In genomic region chr1:220043646-220044045, GRCh38 we compare ENCODE assay signal across 16 cellular contexts. TPM values are rescaled to one million over a fixed set of nuclear protein-coding genes. Genes with fewer than 3 reads are reported as not detected.
DNase-seq lines count a peak whose midpoint lies in the region; ATAC-seq, FAIRE-seq and TF ChIP-seq lines count a peak whose summit lies in the region.
"Had no signal": no experiment of that assay in that cellular context is flagged by ENCODE, and none has a peak within 500 bp of the region (broad histone marks: within the 10 kb centered on the region; RNA-seq: fewer than 3 reads in every experiment).

No MANE protein-coding gene starts in this region.

- H3K4me2 ChIP-seq in OCI-LY1 (ENCODE audit: low read length) (0 out of 2 replicates have a peak overlapping the region, but pooled peaks have one; percentile 13), K562 (ENCODE audit: insufficient read depth, low read length) (peak overlapping the region; percentile 64)

- no peak for TF ChIP-seq RAD21 in K562 (CRISPR knock-in tag; conservative IDR thresholded peaks at IDR 0.05 in 1 of 2, IDR thresholded peaks at IDR 0.05 in 1 of 2)

- H3K4me1 ChIP-seq in OCI-LY1 (ENCODE audit: insufficient read depth, low read length, severe bottlenecking) (peaks cover 25% of the 10 kb centered on the region), K562 (replicated peaks in 1 of 2; ENCODE audit: control insufficient read depth in 2 of 2, insufficient read depth in 2 of 2, low read length in 2 of 2) (peaks cover 18 to 19% of the 10 kb centered on the region in 2 experiments; a peak in 4 of 5 replicates)

- no peaks in the 10 kb centered on the region for H4K20me1 ChIP-seq in OCI-LY1 (ENCODE audit: insufficient read depth, low read length)
- H4K20me1 ChIP-seq in K562 (replicated peaks; ENCODE audit: control insufficient read depth, insufficient read depth, low read length): peaks cover 15% of the 10 kb centered on the region

- H2AFZ ChIP-seq in OCI-LY1 (ENCODE audit: low read length) (no peak overlapping the region), K562 (ENCODE audit: low read depth, low read length) (no peak overlapping the region)

- peaks cover 4% of the 10 kb centered on the region for H3K9me1 ChIP-seq in K562 (ENCODE audit: control insufficient read depth, insufficient read depth, low read length)

- H3K4me3 ChIP-seq in OCI-LY1 (ENCODE audit: low read depth, low read length, poor library complexity, severe bottlenecking) (no peak overlapping the region), K562 (no peak overlapping the region)
- H3K4me3 ChIP-seq: heart right ventricle, tibial nerve had no signal

- no peak for TF ChIP-seq CTCF in OCI-LY1 (IDR thresholded peaks at IDR 0.05; ENCODE audit: low read length)
- TF ChIP-seq CTCF in K562 (IDR thresholded peaks at IDR 0.05 in 2 of 3, conservative IDR thresholded peaks at IDR 0.05 in 1 of 3; ENCODE audit: insufficient read depth in 2 of 3, low read depth in 1 of 3, low read length in 3 of 3): no peak

- DNase-seq in activated naive CD4-positive, alpha-beta T cell treated with anti-CD3 and anti-CD28 coated beads, Interleukin-2, amount 10 ng/mL, durations not matched to agents 7 days and 5 days: no peak
- no peak for DNase-seq in activated naive CD4-positive, alpha-beta T cell (lab: John Stamatoyannopoulos, UW)
- DNase-seq in K562 (ENCODE audit: extremely low read depth in 1 of 4, low spot score in 3 of 4) (no peak), NAMALWA (ENCODE audit: low spot score) (no peak), AG08396 (ENCODE audit: low spot score) (no peak)
- no peak for DNase-seq in stimulated activated effector memory CD8-positive, alpha-beta T cell treated with anti-CD3 and anti-CD28 coated beads, Interleukin-12 subunit alpha, Interleukin-12 subunit beta, amount 100 ng/mL, for 72 hours (ENCODE audit: low spot score in 2 of 2)
- DNase-seq: activated CD4-positive, alpha-beta T cell treated with anti-CD3 and anti-CD28 coated beads, Interleukin-2, amount 50 U/mL, for 4 hours; heart right ventricle; kidney glomerular epithelial cell; NCI-H69; T-helper 9 cell had no signal

- 69% methylated on average over 2 of the region's 2 CpGs for WGBS in K562 (ENCODE audit: insufficient coverage, low coverage, missing lambda C conversion rate)

- H3K27me3 Mint-ChIP-seq in activated naive CD4-positive, alpha-beta T cell treated with anti-CD3 and anti-CD28 coated beads, Interleukin-2, amount 10 ng/mL, durations not matched to agents 7 days and 5 days: no peaks in the 10 kb centered on the region

- no peaks in the 10 kb centered on the region for H3F3A ChIP-seq in OCI-LY1 (ENCODE audit: insufficient read depth, low read length)

- H3K4me1 Mint-ChIP-seq in activated naive CD4-positive, alpha-beta T cell treated with anti-CD3 and anti-CD28 coated beads, Interleukin-2, amount 10 ng/mL, durations not matched to agents 7 days and 5 days: peaks cover 61% of the 10 kb centered on the region
- H3K4me1 Mint-ChIP-seq in stimulated activated effector memory CD8-positive, alpha-beta T cell treated with anti-CD3 and anti-CD28 coated beads, Interleukin-12 subunit alpha, Interleukin-12 subunit beta, amount 100 ng/mL, for 72 hours: peaks cover 19% of the 10 kb centered on the region

- no peak for TF ChIP-seq POLR2A in K562 (conservative IDR thresholded peaks at IDR 0.05)

- BruUV-seq in K562 (replicated peaks; lab: Mats Ljungman, UMichigan): no TSS peak

- H3K36me3 Mint-ChIP-seq in activated naive CD4-positive, alpha-beta T cell treated with anti-CD3 and anti-CD28 coated beads, Interleukin-2, amount 10 ng/mL, durations not matched to agents 7 days and 5 days: peaks cover 23% of the 10 kb centered on the region
- peaks cover 76% of the 10 kb centered on the region for H3K36me3 Mint-ChIP-seq in stimulated activated effector memory CD8-positive, alpha-beta T cell treated with anti-CD3 and anti-CD28 coated beads, Interleukin-12 subunit alpha, Interleukin-12 subunit beta, amount 100 ng/mL, for 72 hours

- intact Hi-C loops in K562 (cut with micrococcal nuclease): loop anchor here (2.0 kb wide), 1 partner anchor 137 kb away; no protein-coding TSS in a partner anchor

- H3K27ac Mint-ChIP-seq in activated naive CD4-positive, alpha-beta T cell treated with anti-CD3 and anti-CD28 coated beads, Interleukin-2, amount 10 ng/mL, durations not matched to agents 7 days and 5 days: peak overlapping the region; percentile 46
- H3K27ac Mint-ChIP-seq in stimulated activated effector memory CD8-positive, alpha-beta T cell treated with anti-CD3 and anti-CD28 coated beads, Interleukin-12 subunit alpha, Interleukin-12 subunit beta, amount 100 ng/mL, for 72 hours: peak overlapping the region; percentile 60

- H3K4me3 Mint-ChIP-seq in activated naive CD4-positive, alpha-beta T cell treated with anti-CD3 and anti-CD28 coated beads, Interleukin-2, amount 10 ng/mL, durations not matched to agents 7 days and 5 days: peak overlapping the region; percentile 5
- peak overlapping the region; percentile 84 for H3K4me3 Mint-ChIP-seq in stimulated activated effector memory CD8-positive, alpha-beta T cell treated with anti-CD3 and anti-CD28 coated beads, Interleukin-12 subunit alpha, Interleukin-12 subunit beta, amount 100 ng/mL, for 72 hours

- H3K27ac ChIP-seq in OCI-LY1 (ENCODE audit: low read depth, low read length, poor library complexity, severe bottlenecking): no peak overlapping the region
- H3K27ac ChIP-seq in K562 (ENCODE audit: extremely low read depth, low read depth, low read length): no peak overlapping the region; the same call in 2 of the 3 replicates
- H3K27ac ChIP-seq: heart right ventricle, tibial nerve had no signal

- H3K9me3 ChIP-seq in OCI-LY1 (ENCODE audit: low read length) (no peaks in the 10 kb centered on the region), K562 (replicated peaks; ENCODE audit: control insufficient read depth, insufficient read depth, low read depth, low read length) (no peaks in the 10 kb centered on the region)
- H3K9me3 ChIP-seq: heart right ventricle, tibial nerve had no signal

- H3K27me3 ChIP-seq in OCI-LY1 (ENCODE audit: insufficient read depth, low read length) (no peaks in the 10 kb centered on the region), K562 (ENCODE audit: control insufficient read depth in 2 of 2, insufficient read depth in 2 of 2, low read length in 2 of 2) (no peaks in the 10 kb centered on the region)
- H3K27me3 ChIP-seq: heart right ventricle, tibial nerve had no signal

- in situ Hi-C loops in K562 (cut with MboI): no loop called here

- CTCF ChIA-PET in activated naive CD4-positive, alpha-beta T cell treated with anti-CD3 and anti-CD28 coated beads, Interleukin-2, amount 10 ng/mL, durations not matched to agents 7 days and 5 days (lab: Charles Lee): no interaction called here
- CTCF ChIA-PET in K562 (lab: Yijun Ruan, JAX; ENCODE audit: low intra/inter-chr PET ratio): no interaction called here

- ATAC-seq in K562: no peak
- no peak for ATAC-seq in stimulated activated effector memory CD8-positive, alpha-beta T cell treated with anti-CD3 and anti-CD28 coated beads, Interleukin-12 subunit alpha, Interleukin-12 subunit beta, amount 100 ng/mL, for 72 hours
- no peak for ATAC-seq in HG02970 (IDR thresholded peaks at IDR 0.05; ENCODE audit: low FRiP score, unreplicated experiment)
- ATAC-seq: heart right ventricle had no signal

- H3K9me2 ChIP-seq in OCI-LY1 (ENCODE audit: low read depth, low read length): no peaks in the 10 kb centered on the region

- no peak overlapping the region for H3K9ac ChIP-seq in OCI-LY1 (ENCODE audit: low read length)
- peak overlapping the region in 1 of 2 experiments; percentile 93; a peak in 2 of 4 replicates for H3K9ac ChIP-seq in K562 (ENCODE audit: insufficient read depth in 1 of 2, low read depth in 2 of 2, low read length in 2 of 2)

- FAIRE-seq in K562 (lab: Jason Lieb, UNC): no peak
- FAIRE-seq: colon, GM12891 had no signal

- POLR2A ChIA-PET in K562 (lab: Yijun Ruan, JAX): interaction anchor here (0.6 kb wide), 1 partner anchor 11 kb away, joined by 3 read pairs; no protein-coding TSS in a partner anchor

- TF ChIP-seq EP300 in K562 (IDR thresholded peaks at IDR 0.05; ENCODE audit: low read length): no peak

- peaks cover 26% of the 10 kb centered on the region for H3K36me3 ChIP-seq in OCI-LY1 (ENCODE audit: insufficient read depth, low read length)
- peaks cover 40% of the 10 kb centered on the region for H3K36me3 ChIP-seq in K562 (ENCODE audit: control insufficient read depth, insufficient read depth, low read length)

- H3K79me2 ChIP-seq in OCI-LY1 (ENCODE audit: insufficient read depth, low read length) (peaks cover 50% of the 10 kb centered on the region), K562 (ENCODE audit: control insufficient read depth, insufficient read depth, low read length) (peaks cover 72% of the 10 kb centered on the region)

- no peaks in the 10 kb centered on the region for H3K9me3 Mint-ChIP-seq in activated naive CD4-positive, alpha-beta T cell treated with anti-CD3 and anti-CD28 coated beads, Interleukin-2, amount 10 ng/mL, durations not matched to agents 7 days and 5 days
- no peaks in the 10 kb centered on the region for H3K9me3 Mint-ChIP-seq in stimulated activated effector memory CD8-positive, alpha-beta T cell treated with anti-CD3 and anti-CD28 coated beads, Interleukin-12 subunit alpha, Interleukin-12 subunit beta, amount 100 ng/mL, for 72 hours

RNA-seq across cellular contexts. Expression of gene EPRS1, which starts 2.7 kb away (rescaled TPM):
- 75.9 and 190 TPM in 2 replicates for total RNA-seq in K562 (2011; cell fraction: chromatin; rRNA removed; ENCODE audit: low replicate concordance)
- total RNA-seq in K562 (2011; cell fraction: nucleolus; rRNA removed): 38.2 and 50.7 TPM in 2 replicates
- 69.8 and 70.2 TPM in 2 replicates for total RNA-seq in K562 (2011; cell fraction: nucleoplasm; rRNA removed)
- total RNA-seq in K562 (2014; rRNA removed) (155 and 222 TPM in 2 replicates), K562 (2014; rRNA removed; fragmentation: Illumina TruSeq; extraction: Trizol) (283 and 311 TPM in 2 replicates), K562 (2015; rRNA removed; fragmentation: Illumina TruSeq; extraction: Trizol) (187 and 212 TPM in 2 replicates), K562 (2021) (230 and 248 TPM in 2 replicates)
- polyA plus RNA-seq in K562 (2011; rRNA removed) (277 and 289 TPM in 2 replicates), K562 (2014; fragmentation: Illumina TruSeq; extraction: Trizol) (208 and 275 TPM in 2 replicates), K562 (2014; fragmentation: Nextera tagmentation; extraction: Ambion mirVana) (100 to 1,000 TPM; 193 to 291 TPM), K562 (2014; rRNA removed) (129 and 172 TPM in 2 replicates)
- polyA plus RNA-seq in K562 (2011; cell fraction: cytosol; rRNA removed): 48.7 and 94.1 TPM in 2 replicates
- 121 and 166 TPM in 2 replicates for polyA plus RNA-seq in K562 (2011; cell fraction: nucleus; rRNA removed)
- polyA plus RNA-seq in K562 (2012): 169 and 312 TPM in 2 replicates
- polyA minus RNA-seq in K562 (2011; rRNA and poly(A)+ RNA removed): 398 and 424 TPM in 2 replicates
- 183 and 198 TPM in 2 replicates for polyA minus RNA-seq in K562 (2011; cell fraction: cytosol; rRNA and poly(A)+ RNA removed)
- 40.8 and 115 TPM in 2 replicates for polyA minus RNA-seq in K562 (2011; cell fraction: nucleus; rRNA and poly(A)+ RNA removed)

RNA-seq across cellular contexts. Expression of gene BPNT1, which starts 45.9 kb away (rescaled TPM):
- total RNA-seq in K562 (2011; cell fraction: chromatin; rRNA removed; ENCODE audit: low replicate concordance): 43.6 and 62.7 TPM in 2 replicates
- total RNA-seq in K562 (2011; cell fraction: nucleolus; rRNA removed): 20.3 and 27.7 TPM in 2 replicates
- 27.8 and 29.0 TPM in 2 replicates for total RNA-seq in K562 (2011; cell fraction: nucleoplasm; rRNA removed)
- total RNA-seq in K562 (2014; rRNA removed) (28.8 and 34.1 TPM in 2 replicates), K562 (2014; rRNA removed; fragmentation: Illumina TruSeq; extraction: Trizol) (56.4 and 60.4 TPM in 2 replicates), K562 (2015; rRNA removed; fragmentation: Illumina TruSeq; extraction: Trizol) (33.8 and 37.4 TPM in 2 replicates), K562 (2021) (40.5 and 43.1 TPM in 2 replicates)
- polyA plus RNA-seq in K562 (2011; rRNA removed) (63.6 and 73.8 TPM in 2 replicates), K562 (2014; fragmentation: Illumina TruSeq; extraction: Trizol) (51.9 and 61.1 TPM in 2 replicates), K562 (2014; fragmentation: Nextera tagmentation; extraction: Ambion mirVana) (10 to 100 TPM; 30.2 to 52.9 TPM), K562 (2014; rRNA removed) (33.7 and 35.7 TPM in 2 replicates)
- polyA plus RNA-seq in K562 (2011; cell fraction: cytosol; rRNA removed): 34.5 and 78.1 TPM in 2 replicates
- polyA plus RNA-seq in K562 (2011; cell fraction: nucleus; rRNA removed): 26.6 TPM in 2 replicates
- 23.5 and 37.6 TPM in 2 replicates for polyA plus RNA-seq in K562 (2012)
- polyA minus RNA-seq in K562 (2011; rRNA and poly(A)+ RNA removed): 232 and 265 TPM in 2 replicates
- polyA minus RNA-seq in K562 (2011; cell fraction: cytosol; rRNA and poly(A)+ RNA removed): 21.9 and 40.6 TPM in 2 replicates
- 14.0 and 27.8 TPM in 2 replicates for polyA minus RNA-seq in K562 (2011; cell fraction: nucleus; rRNA and poly(A)+ RNA removed)

RNA-seq across cellular contexts. Expression of gene IARS2, which starts 50.3 kb away (rescaled TPM):
- 32.7 and 56.1 TPM in 2 replicates for total RNA-seq in K562 (2011; cell fraction: chromatin; rRNA removed; ENCODE audit: low replicate concordance)
- total RNA-seq in K562 (2011; cell fraction: nucleolus; rRNA removed): 23.2 and 25.7 TPM in 2 replicates
- 41.6 and 45.5 TPM in 2 replicates for total RNA-seq in K562 (2011; cell fraction: nucleoplasm; rRNA removed)
- total RNA-seq in K562 (2014; rRNA removed): 93.8 and 117 TPM in 2 replicates
- total RNA-seq in K562 (2014; rRNA removed; fragmentation: Illumina TruSeq; extraction: Trizol): 127 and 150 TPM in 2 replicates
- total RNA-seq in K562 (2015; rRNA removed; fragmentation: Illumina TruSeq; extraction: Trizol): 127 and 129 TPM in 2 replicates
- 104 and 107 TPM in 2 replicates for total RNA-seq in K562 (2021)
- polyA plus RNA-seq in K562 (2011; rRNA removed): 46.5 and 63.6 TPM in 2 replicates
- polyA plus RNA-seq in K562 (2011; cell fraction: cytosol; rRNA removed): 14.4 and 23.8 TPM in 2 replicates
- 72.5 and 73.7 TPM in 2 replicates for polyA plus RNA-seq in K562 (2011; cell fraction: nucleus; rRNA removed)
- 61.0 and 87.7 TPM in 2 replicates for polyA plus RNA-seq in K562 (2012)
- 96.5 and 106 TPM in 2 replicates for polyA plus RNA-seq in K562 (2014; fragmentation: Illumina TruSeq; extraction: Trizol)
- 10 to 100 TPM; 39.6 to 50.4 TPM for polyA plus RNA-seq in K562 (2014; fragmentation: Nextera tagmentation; extraction: Ambion mirVana)
- polyA plus RNA-seq in K562 (2014; rRNA removed): 75.6 and 76.1 TPM in 2 replicates
- 86.8 and 91.2 TPM in 2 replicates for polyA minus RNA-seq in K562 (2011; rRNA and poly(A)+ RNA removed)
- polyA minus RNA-seq in K562 (2011; cell fraction: cytosol; rRNA and poly(A)+ RNA removed): 33.7 and 37.8 TPM in 2 replicates
- 32.6 and 67.3 TPM in 2 replicates for polyA minus RNA-seq in K562 (2011; cell fraction: nucleus; rRNA and poly(A)+ RNA removed)
